1 cellular context compared by ENCODE assay signal in genomic region chr22:17158176-17158567, GRCh38.
TF ChIP-seq lines count a peak whose summit lies in the region.

No MANE protein-coding gene starts in this region.

TF ChIP-seq in GM12878, 131 proteins besides CTCF, POLR2A, EP300 and RAD21:
- TF ChIP-seq MLLT1 (IDR thresholded peaks at IDR 0.05) (peak; percentile 68; the same call in 1 of the 2 replicates), IKZF2 (IDR thresholded peaks at IDR 0.05) (no peak), BRCA1 (IDR thresholded peaks at IDR 0.05; ENCODE audit: low read depth, low read length) (no peak)
